Comparison of ENCODE assay signal across 9 cellular contexts in the genomic region with DNA sequence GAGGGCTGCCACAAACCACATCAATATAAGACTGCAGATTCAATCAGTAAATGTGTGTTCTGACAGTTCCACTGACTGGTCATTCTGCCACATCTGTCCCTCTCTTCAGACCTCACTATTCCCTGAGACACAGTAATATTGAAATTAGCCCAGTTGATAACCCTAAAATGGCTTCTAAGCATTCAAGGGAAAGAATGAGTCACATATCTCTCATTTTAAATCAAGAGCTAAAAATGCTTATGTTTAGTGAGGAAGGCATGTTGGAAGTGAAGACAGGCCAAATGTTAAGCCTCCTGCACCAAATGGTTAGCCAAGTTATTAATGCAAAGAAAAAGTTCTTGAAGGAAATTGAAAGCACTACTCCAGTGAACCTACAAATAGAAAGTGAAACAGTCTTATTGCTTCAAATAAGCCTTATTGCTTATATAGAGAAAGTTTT. TPM values are rescaled to one million over a fixed set of nuclear protein-coding genes. Genes with fewer than 3 reads are reported as not detected.
DNase-seq lines count a peak whose midpoint lies in the region; ATAC-seq and TF ChIP-seq lines count a peak whose summit lies in the region.
"Had no signal": no experiment of that assay in that cellular context is flagged by ENCODE, and none has a peak within 500 bp of the region (broad histone marks: within the 10 kb centered on the region; RNA-seq: fewer than 3 reads in every experiment).

No MANE protein-coding gene starts in this region.

- no peak overlapping the region for H3K27ac ChIP-seq in BLaER1
- H3K27ac ChIP-seq in Peyer's patch = no peak overlapping the region

- H3K9ac ChIP-seq in BLaER1 = no peak overlapping the region

- ATAC-seq in GM19023 (IDR thresholded peaks at IDR 0.05; ENCODE audit: unreplicated experiment) = peak; percentile 89
- ATAC-seq in HG02981 (IDR thresholded peaks at IDR 0.05; ENCODE audit: unreplicated experiment) = peak; percentile 74
- peak; percentile 94 to 99 for ATAC-seq in activated naive CD4-positive, alpha-beta T cell treated with anti-CD3 and anti-CD28 coated beads, Interleukin-2, amount 50 U/mL, for 72 hours

- peaks cover 0 to 1% of the 10 kb centered on the region in 2 donors for H3K36me3 Mint-ChIP-seq in activated naive CD4-positive, alpha-beta T cell treated with anti-CD3 and anti-CD28 coated beads, Interleukin-2, amount 50 U/mL, for 72 hours

- H3K4me3 ChIP-seq in BLaER1 (no peak overlapping the region), Peyer's patch (no peak overlapping the region)

- H3K27me3 ChIP-seq in BLaER1 = no peaks in the 10 kb centered on the region
- H3K27me3 ChIP-seq in Peyer's patch = no peaks in the 10 kb centered on the region

- H3K27ac Mint-ChIP-seq in activated naive CD4-positive, alpha-beta T cell treated with anti-CD3 and anti-CD28 coated beads, Interleukin-2, amount 50 U/mL, for 72 hours = peak overlapping the region; percentile 84 to 87

- TF ChIP-seq POLR2A in Peyer's patch (IDR thresholded peaks at IDR 0.05) = no peak

- H3K36me3 ChIP-seq in BLaER1 = no peaks in the 10 kb centered on the region
- H3K36me3 ChIP-seq in Peyer's patch = no peaks in the 10 kb centered on the region

- no peaks in the 10 kb centered on the region for H3K9me3 ChIP-seq in BLaER1
- no peaks in the 10 kb centered on the region for H3K9me3 ChIP-seq in Peyer's patch

- DNase-seq in activated naive CD4-positive, alpha-beta T cell treated with anti-CD3 and anti-CD28 coated beads, Interleukin-2, amount 50 U/mL, for 72 hours (ENCODE audit: low spot score in 2 of 2) = no peak
- DNase-seq in Peyer's patch (no peak), NCI-H510A (lab: John Stamatoyannopoulos, UW) (no peak), NCI-H526 treated with DMSO at 0.1 percent for 48 hours (lab: John Stamatoyannopoulos, UW) (no peak), putamen (ENCODE audit: low spot score) (no peak)
- DNase-seq: NCI-H1436 treated with DMSO at 0.1 percent for 48 hours had no signal

- H4K20me1 ChIP-seq in BLaER1 = no peaks in the 10 kb centered on the region

- TF ChIP-seq CTCF in Peyer's patch (IDR thresholded peaks at IDR 0.05) = no peak

- H3K4me2 ChIP-seq in BLaER1 = peak overlapping the region; percentile 14; the same call in 1 of the 2 replicates

- no peaks in the 10 kb centered on the region for H3K9me3 Mint-ChIP-seq in activated naive CD4-positive, alpha-beta T cell treated with anti-CD3 and anti-CD28 coated beads, Interleukin-2, amount 50 U/mL, for 72 hours

- peaks cover 7% of the 10 kb centered on the region; the same call in 1 of the 2 replicates for H3K4me1 ChIP-seq in BLaER1
- H3K4me1 ChIP-seq in Peyer's patch = no peaks in the 10 kb centered on the region

RNA-seq across cellular contexts. Expression of gene KIF21A, which starts 24.5 kb away (rescaled TPM):
- 10 to 100 TPM; 16.1 to 16.8 TPM for total RNA-seq in activated naive CD4-positive, alpha-beta T cell treated with anti-CD3 and anti-CD28 coated beads, Interleukin-2, amount 50 U/mL, for 72 hours
- 10 to 100 TPM; 14.7 to 41.3 (median 27.0) TPM for total RNA-seq in Peyer's patch
